In the genomic region with DNA sequence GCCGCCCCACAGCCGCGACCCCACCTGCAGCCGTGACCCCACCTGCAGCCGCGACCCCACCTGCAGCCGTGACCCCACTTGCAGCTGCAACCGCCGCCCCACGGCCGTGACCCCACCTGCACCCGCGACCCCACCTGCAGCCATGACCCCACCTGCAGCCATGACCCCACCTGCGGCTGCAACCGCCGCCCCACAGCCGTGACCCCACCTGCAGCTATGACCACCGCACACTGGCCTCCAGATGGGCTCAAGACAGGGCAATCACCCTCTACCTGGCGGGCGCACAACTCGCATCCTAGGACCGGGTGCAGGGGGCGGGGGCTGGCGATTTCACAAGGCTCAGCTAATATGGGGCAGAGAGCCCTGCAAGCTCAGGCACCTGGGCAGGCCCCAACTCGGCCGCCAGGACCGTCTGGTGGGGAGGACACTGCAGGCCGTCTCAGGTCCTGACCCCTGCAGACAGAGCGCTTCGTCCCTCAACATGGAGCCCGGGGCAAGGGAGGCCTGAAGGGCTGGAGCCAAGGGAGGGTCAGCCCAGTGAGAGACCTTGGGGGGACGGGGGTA, we compare ENCODE assay signal across 3 cellular contexts.
TF ChIP-seq lines count a peak whose summit lies in the region.

No MANE protein-coding gene starts in this region.

TF ChIP-seq in HEK293, 187 proteins besides CTCF, POLR2A, EP300 and RAD21:
- TF ChIP-seq GLIS2 (tag by site-specific recombination; IDR thresholded peaks at IDR 0.05) (0 out of 2 replicates have a peak, but pooled peaks have one; percentile 41), SCRT1 (tag by site-specific recombination; IDR thresholded peaks at IDR 0.05; ENCODE audit: borderline replicate concordance) (peak; percentile 43; the same call in 1 of the 2 replicates), BCL11B (tag by site-specific recombination; IDR thresholded peaks at IDR 0.05; ENCODE audit: low read depth) (peak; percentile 84), ZNF416 (tag by site-specific recombination; IDR thresholded peaks at IDR 0.05) (no peak), SCRT2 (tag by site-specific recombination; IDR thresholded peaks at IDR 0.05) (peak; percentile 26; the same call in 1 of the 2 replicates)

TF ChIP-seq in WTC11, 78 proteins besides CTCF, POLR2A, EP300 and RAD21:
- TF ChIP-seq, protein P1, sequence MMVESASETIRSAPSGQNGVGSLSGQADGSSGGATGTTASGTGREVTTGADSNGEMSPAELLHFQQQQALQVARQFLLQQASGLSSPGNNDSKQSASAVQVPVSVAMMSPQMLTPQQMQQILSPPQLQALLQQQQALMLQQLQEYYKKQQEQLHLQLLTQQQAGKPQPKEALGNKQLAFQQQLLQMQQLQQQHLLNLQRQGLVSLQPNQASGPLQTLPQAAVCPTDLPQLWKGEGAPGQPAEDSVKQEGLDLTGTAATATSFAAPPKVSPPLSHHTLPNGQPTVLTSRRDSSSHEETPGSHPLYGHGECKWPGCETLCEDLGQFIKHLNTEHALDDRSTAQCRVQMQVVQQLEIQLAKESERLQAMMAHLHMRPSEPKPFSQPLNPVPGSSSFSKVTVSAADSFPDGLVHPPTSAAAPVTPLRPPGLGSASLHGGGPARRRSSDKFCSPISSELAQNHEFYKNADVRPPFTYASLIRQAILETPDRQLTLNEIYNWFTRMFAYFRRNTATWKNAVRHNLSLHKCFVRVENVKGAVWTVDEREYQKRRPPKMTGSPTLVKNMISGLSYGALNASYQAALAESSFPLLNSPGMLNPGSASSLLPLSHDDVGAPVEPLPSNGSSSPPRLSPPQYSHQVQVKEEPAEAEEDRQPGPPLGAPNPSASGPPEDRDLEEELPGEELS (CRISPR knock-in tag; IDR thresholded peaks at IDR 0.05) = no peak
- 0 out of 2 replicates have a peak, but pooled peaks have one; percentile 19 for TF ChIP-seq ZNF416 (CRISPR knock-in tag; IDR thresholded peaks at IDR 0.05)

TF ChIP-seq in HepG2, 621 proteins besides CTCF, POLR2A, EP300 and RAD21:
- TF ChIP-seq ZNF232 (CRISPR knock-in tag; IDR thresholded peaks at IDR 0.05; ENCODE audit: borderline replicate concordance) (no peak), ZNF605 (CRISPR knock-in tag; IDR thresholded peaks at IDR 0.05) (no peak), AGO2 (optimal IDR thresholded peaks at IDR 0.05; ENCODE audit: low read depth, low read length) (peak; percentile 71), GABPA (IDR thresholded peaks at IDR 0.05; ENCODE audit: low read depth, low read length) (0 out of 2 replicates have a peak, but pooled peaks have one; percentile 12), GABPA (CRISPR knock-in tag; IDR thresholded peaks at IDR 0.05; ENCODE audit: low read depth) (no peak)
